Comparison of ENCODE assay signal across 18 cellular contexts in genomic region chr5:15993334-15993733, GRCh38.
DNase-seq lines count a peak whose midpoint lies in the region; ATAC-seq, FAIRE-seq and TF ChIP-seq lines count a peak whose summit lies in the region.
"Had no signal": no experiment of that assay in that cellular context is flagged by ENCODE, and none has a peak within 500 bp of the region (broad histone marks: within the 10 kb centered on the region; RNA-seq: fewer than 3 reads in every experiment).

No MANE protein-coding gene starts in this region.

- no peak overlapping the region for H3K4ac ChIP-seq in mesenchymal stem cell (ENCODE audit: low read depth in 1 of 2, low read length in 2 of 2)

- no peak for ATAC-seq in HG02981 (IDR thresholded peaks at IDR 0.05; ENCODE audit: unreplicated experiment)

- H3K27me3 ChIP-seq in mesenchymal stem cell (ENCODE audit: control insufficient read depth in 1 of 2, insufficient read depth in 1 of 2, low read length in 2 of 2): no peaks in the 10 kb centered on the region
- H3K27me3 ChIP-seq: right lobe of liver had no signal

- H3K4me2 ChIP-seq in mesenchymal stem cell (ENCODE audit: low read length, poor library complexity, severe bottlenecking): peak overlapping the region; percentile 43

- no peak overlapping the region for H2AFZ ChIP-seq in mesenchymal stem cell (ENCODE audit: low read depth, low read length)

- H2BK120ac ChIP-seq in mesenchymal stem cell (ENCODE audit: low read depth, low read length): no peak overlapping the region

- no peak overlapping the region for H4K8ac ChIP-seq in mesenchymal stem cell (ENCODE audit: low read length)

- no CpG with 5 or more reads among the region's 2 CpGs for WGBS in mesenchymal stem cell

- no peak for FAIRE-seq in kidney (lab: Jason Lieb, UNC)
- FAIRE-seq: frontal cortex, islet of Langerhans had no signal

- no peak overlapping the region for H2BK12ac ChIP-seq in mesenchymal stem cell (ENCODE audit: low read length in 2 of 2)

- no peaks in the 10 kb centered on the region for H3K79me1 ChIP-seq in mesenchymal stem cell (replicated peaks; ENCODE audit: low read length, poor library complexity, severe bottlenecking)

- H3K18ac ChIP-seq in mesenchymal stem cell (ENCODE audit: low read depth in 1 of 2, low read length in 2 of 2): peak overlapping the region in 1 of 2 experiments; percentile 40

- peaks cover 23% of the 10 kb centered on the region for H3K9me3 ChIP-seq in mesenchymal stem cell (ENCODE audit: control insufficient read depth, low read length)
- peaks cover 3 to 6% of the 10 kb centered on the region in 2 donors for H3K9me3 ChIP-seq in kidney (ENCODE audit: control insufficient read depth in 1 of 2, low read length in 2 of 2)

- H2BK5ac ChIP-seq in mesenchymal stem cell (ENCODE audit: low read depth, low read length, poor library complexity, severe bottlenecking): peak overlapping the region; percentile 92

- H3K9ac ChIP-seq in mesenchymal stem cell (ENCODE audit: low read length) (peak overlapping the region; percentile 0), kidney (ENCODE audit: low read length in 2 of 2) (no peak overlapping the region)

- in situ Hi-C loops in Caki2 (cut with HindIII; ENCODE audit: low pct_unique_long_range_greater_than_20kb, low sequenced_read_pairs): no loop called here

- DNase-seq in Caki2 (ENCODE audit: low read depth): peak; percentile 36
- peak; percentile 46 to 88 for DNase-seq in NCI-H524 (lab: John Stamatoyannopoulos, UW)
- peak; percentile 64 for DNase-seq in choroid plexus epithelial cell (ENCODE audit: low read depth)
- DNase-seq in mesenchymal stem cell: peak; percentile 41
- no peak for DNase-seq in effector CD4-positive, alpha-beta T cell
- DNase-seq in kidney: no peak
- no peak for DNase-seq in NCI-H526 treated with DMSO at 0.1 percent for 48 hours (lab: John Stamatoyannopoulos, UW)
- DNase-seq: activated CD4-positive, alpha-beta memory T cell treated with anti-CD3 and anti-CD28 coated beads for 36 hours; central memory CD4-positive, alpha-beta T cell; GOT3; MV-4-11; NCI-H2227 treated with DMSO at 0.1 percent for 48 hours; right lobe of liver; T-helper 9 cell had no signal

- TF ChIP-seq CTCF in choroid plexus epithelial cell (conservative IDR thresholded peaks at IDR 0.05; ENCODE audit: low read depth, low read length): no peak
- TF ChIP-seq CTCF in kidney (IDR thresholded peaks at IDR 0.05; ENCODE audit: borderline replicate concordance, extremely low read depth, insufficient read depth): no peak

- H2AK5ac ChIP-seq in mesenchymal stem cell (ENCODE audit: low read length, severe bottlenecking): peak overlapping the region; percentile 41

- H3K4me1 ChIP-seq in mesenchymal stem cell (ENCODE audit: control insufficient read depth, insufficient read depth, low read depth, low read length) (peaks cover 2% of the 10 kb centered on the region), kidney (ENCODE audit: control insufficient read depth in 1 of 2, insufficient read depth in 1 of 2, low read depth in 1 of 2, low read length in 2 of 2) (no peaks in the 10 kb centered on the region)

- no peak overlapping the region for H3K14ac ChIP-seq in mesenchymal stem cell (ENCODE audit: low read length in 2 of 2)

- H4K91ac ChIP-seq in mesenchymal stem cell (ENCODE audit: low read length): no peak overlapping the region

- H3K27ac ChIP-seq in mesenchymal stem cell (ENCODE audit: low read length, poor library complexity, severe bottlenecking): peak overlapping the region; percentile 95
- no peak overlapping the region for H3K27ac ChIP-seq in kidney (ENCODE audit: low read depth in 2 of 2, low read length in 2 of 2)
- H3K27ac ChIP-seq: C4-2B, right lobe of liver had no signal

- H3K4me3 ChIP-seq in choroid plexus epithelial cell (ENCODE audit: low read depth, low read length) (no peak overlapping the region), mesenchymal stem cell (ENCODE audit: insufficient read depth in 1 of 2, low read depth in 1 of 2, low read length in 2 of 2) (no peak overlapping the region), kidney (ENCODE audit: low read length in 2 of 2) (no peak overlapping the region)
- H3K4me3 ChIP-seq: right lobe of liver had no signal

- intact Hi-C loops in kidney (cut with DNase I): loop anchor here (10.0 kb wide), 1 partner anchor 899 kb away; no protein-coding TSS in a partner anchor

- H3K23ac ChIP-seq in mesenchymal stem cell (ENCODE audit: low read length in 2 of 2): no peak overlapping the region

- no peak overlapping the region for H2BK15ac ChIP-seq in mesenchymal stem cell (ENCODE audit: low read depth, poor library complexity, severe bottlenecking)

- no peaks in the 10 kb centered on the region for H3K36me3 ChIP-seq in mesenchymal stem cell (ENCODE audit: control insufficient read depth in 1 of 2, insufficient read depth in 2 of 2, low read depth in 1 of 2, low read length in 2 of 2)
- H3K36me3 ChIP-seq in kidney (ENCODE audit: control insufficient read depth in 1 of 2, insufficient read depth in 2 of 2, low read length in 2 of 2): no peaks in the 10 kb centered on the region
- H3K36me3 ChIP-seq: right lobe of liver had no signal

Comparison
In these comparisons a context has a peak if more than half of its experiments do, and no peak if none do; other contexts are left out.
1. DNase-seq: peak in Caki2 (single experiment), NCI-H524 (2 of 2), choroid plexus epithelial cell (single experiment) and mesenchymal stem cell (single experiment); none in effector CD4-positive, alpha-beta T cell (single experiment), kidney (single experiment) and NCI-H526 treated with DMSO at 0.1 percent for 48 hours (single experiment).